Comparison of ENCODE assay signal across 1 cellular context in genomic region chr10:17655567-17656146, GRCh38.
TF ChIP-seq lines count a peak whose summit lies in the region.

No MANE protein-coding gene starts in this region.

TF ChIP-seq in GM12878, 131 proteins besides CTCF, POLR2A, EP300 and RAD21 (continued from another document):
- TF ChIP-seq, protein P1, sequence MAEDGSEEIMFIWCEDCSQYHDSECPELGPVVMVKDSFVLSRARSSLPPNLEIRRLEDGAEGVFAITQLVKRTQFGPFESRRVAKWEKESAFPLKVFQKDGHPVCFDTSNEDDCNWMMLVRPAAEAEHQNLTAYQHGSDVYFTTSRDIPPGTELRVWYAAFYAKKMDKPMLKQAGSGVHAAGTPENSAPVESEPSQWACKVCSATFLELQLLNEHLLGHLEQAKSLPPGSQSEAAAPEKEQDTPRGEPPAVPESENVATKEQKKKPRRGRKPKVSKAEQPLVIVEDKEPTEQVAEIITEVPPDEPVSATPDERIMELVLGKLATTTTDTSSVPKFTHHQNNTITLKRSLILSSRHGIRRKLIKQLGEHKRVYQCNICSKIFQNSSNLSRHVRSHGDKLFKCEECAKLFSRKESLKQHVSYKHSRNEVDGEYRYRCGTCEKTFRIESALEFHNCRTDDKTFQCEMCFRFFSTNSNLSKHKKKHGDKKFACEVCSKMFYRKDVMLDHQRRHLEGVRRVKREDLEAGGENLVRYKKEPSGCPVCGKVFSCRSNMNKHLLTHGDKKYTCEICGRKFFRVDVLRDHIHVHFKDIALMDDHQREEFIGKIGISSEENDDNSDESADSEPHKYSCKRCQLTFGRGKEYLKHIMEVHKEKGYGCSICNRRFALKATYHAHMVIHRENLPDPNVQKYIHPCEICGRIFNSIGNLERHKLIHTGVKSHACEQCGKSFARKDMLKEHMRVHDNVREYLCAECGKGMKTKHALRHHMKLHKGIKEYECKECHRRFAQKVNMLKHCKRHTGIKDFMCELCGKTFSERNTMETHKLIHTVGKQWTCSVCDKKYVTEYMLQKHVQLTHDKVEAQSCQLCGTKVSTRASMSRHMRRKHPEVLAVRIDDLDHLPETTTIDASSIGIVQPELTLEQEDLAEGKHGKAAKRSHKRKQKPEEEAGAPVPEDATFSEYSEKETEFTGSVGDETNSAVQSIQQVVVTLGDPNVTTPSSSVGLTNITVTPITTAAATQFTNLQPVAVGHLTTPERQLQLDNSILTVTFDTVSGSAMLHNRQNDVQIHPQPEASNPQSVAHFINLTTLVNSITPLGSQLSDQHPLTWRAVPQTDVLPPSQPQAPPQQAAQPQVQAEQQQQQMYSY (CRISPR knock-in tag; IDR thresholded peaks at IDR 0.05) = no peak
- TF ChIP-seq EZH2 (IDR thresholded peaks at IDR 0.05; ENCODE audit: borderline replicate concordance, control insufficient read depth, low read depth, low read length) = no peak
- TF ChIP-seq ZNF622 (IDR thresholded peaks at IDR 0.05) = no peak
- TF ChIP-seq ZNF384 (IDR thresholded peaks at IDR 0.05; ENCODE audit: borderline replicate concordance, low read depth, low read length) = no peak
- TF ChIP-seq, protein P2, sequence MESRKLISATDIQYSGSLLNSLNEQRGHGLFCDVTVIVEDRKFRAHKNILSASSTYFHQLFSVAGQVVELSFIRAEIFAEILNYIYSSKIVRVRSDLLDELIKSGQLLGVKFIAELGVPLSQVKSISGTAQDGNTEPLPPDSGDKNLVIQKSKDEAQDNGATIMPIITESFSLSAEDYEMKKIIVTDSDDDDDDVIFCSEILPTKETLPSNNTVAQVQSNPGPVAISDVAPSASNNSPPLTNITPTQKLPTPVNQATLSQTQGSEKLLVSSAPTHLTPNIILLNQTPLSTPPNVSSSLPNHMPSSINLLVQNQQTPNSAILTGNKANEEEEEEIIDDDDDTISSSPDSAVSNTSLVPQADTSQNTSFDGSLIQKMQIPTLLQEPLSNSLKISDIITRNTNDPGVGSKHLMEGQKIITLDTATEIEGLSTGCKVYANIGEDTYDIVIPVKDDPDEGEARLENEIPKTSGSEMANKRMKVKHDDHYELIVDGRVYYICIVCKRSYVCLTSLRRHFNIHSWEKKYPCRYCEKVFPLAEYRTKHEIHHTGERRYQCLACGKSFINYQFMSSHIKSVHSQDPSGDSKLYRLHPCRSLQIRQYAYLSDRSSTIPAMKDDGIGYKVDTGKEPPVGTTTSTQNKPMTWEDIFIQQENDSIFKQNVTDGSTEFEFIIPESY (IDR thresholded peaks at IDR 0.05) = no peak
- no peak for TF ChIP-seq STAT3 (IDR thresholded peaks at IDR 0.05; ENCODE audit: low read depth, low read length)
- TF ChIP-seq POU2F2 (IDR thresholded peaks at IDR 0.05; ENCODE audit: borderline replicate concordance, low read depth, low read length) = no peak
- 0 out of 4 replicates have a peak, but pooled peaks of 1 of the 2 experiments have one; percentile 33 for TF ChIP-seq CEBPB (IDR thresholded peaks at IDR 0.05; ENCODE audit: borderline replicate concordance in 1 of 2, low read depth in 2 of 2, low read length in 2 of 2)
- TF ChIP-seq DPF2 (IDR thresholded peaks at IDR 0.05) = peak; percentile 79
- TF ChIP-seq SIX5 (IDR thresholded peaks at IDR 0.05; ENCODE audit: low read depth, low read length, severe bottlenecking) = no peak
- peak; percentile 67; the same call in 1 of the 2 replicates for TF ChIP-seq YY1 (IDR thresholded peaks at IDR 0.05; ENCODE audit: low read depth, low read length)
- TF ChIP-seq SMARCA5 (IDR thresholded peaks at IDR 0.05) = peak; percentile 56; the same call in 1 of the 2 replicates
- TF ChIP-seq NRF1 (conservative IDR thresholded peaks at IDR 0.05; ENCODE audit: low read depth, low read length) = no peak
- no peak for TF ChIP-seq RELA (IDR thresholded peaks at IDR 0.05; ENCODE audit: borderline replicate concordance, partially characterized antibody)
- no peak for TF ChIP-seq SMAD1 (IDR thresholded peaks at IDR 0.05; ENCODE audit: low read depth, partially characterized antibody)
- peak in 1 of 2 experiments; percentile 55; a peak in 1 of 4 replicates for TF ChIP-seq IKZF2 (IDR thresholded peaks at IDR 0.05)
- TF ChIP-seq STAT1 (conservative IDR thresholded peaks at IDR 0.05) = no peak
- no peak for TF ChIP-seq REST (IDR thresholded peaks at IDR 0.05; ENCODE audit: low read depth, low read length)
- no peak for TF ChIP-seq RB1 (IDR thresholded peaks at IDR 0.05; ENCODE audit: borderline replicate concordance)
- no peak for TF ChIP-seq TCF12 (IDR thresholded peaks at IDR 0.05; ENCODE audit: low read depth, low read length)
- TF ChIP-seq ETV6 (conservative IDR thresholded peaks at IDR 0.05 in 1 of 2, IDR thresholded peaks at IDR 0.05 in 1 of 2; ENCODE audit: borderline replicate concordance in 1 of 2, low read depth in 1 of 2) = peak in 1 of 2 experiments; percentile 95; a peak in 2 of 4 replicates
- TF ChIP-seq, protein P3, sequence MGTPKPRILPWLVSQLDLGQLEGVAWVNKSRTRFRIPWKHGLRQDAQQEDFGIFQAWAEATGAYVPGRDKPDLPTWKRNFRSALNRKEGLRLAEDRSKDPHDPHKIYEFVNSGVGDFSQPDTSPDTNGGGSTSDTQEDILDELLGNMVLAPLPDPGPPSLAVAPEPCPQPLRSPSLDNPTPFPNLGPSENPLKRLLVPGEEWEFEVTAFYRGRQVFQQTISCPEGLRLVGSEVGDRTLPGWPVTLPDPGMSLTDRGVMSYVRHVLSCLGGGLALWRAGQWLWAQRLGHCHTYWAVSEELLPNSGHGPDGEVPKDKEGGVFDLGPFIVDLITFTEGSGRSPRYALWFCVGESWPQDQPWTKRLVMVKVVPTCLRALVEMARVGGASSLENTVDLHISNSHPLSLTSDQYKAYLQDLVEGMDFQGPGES (IDR thresholded peaks at IDR 0.05) = no peak
- TF ChIP-seq NR2F1 (conservative IDR thresholded peaks at IDR 0.05) = no peak
- no peak for TF ChIP-seq SPI1 (IDR thresholded peaks at IDR 0.05; ENCODE audit: borderline replicate concordance, insufficient read depth, low read depth, low read length)
- TF ChIP-seq RAD51 (IDR thresholded peaks at IDR 0.05) = no peak
- TF ChIP-seq SIN3A (IDR thresholded peaks at IDR 0.05; ENCODE audit: low read depth, low read length) = no peak
- no peak for TF ChIP-seq FOS (IDR thresholded peaks at IDR 0.05; ENCODE audit: borderline replicate concordance, extremely low read depth, insufficient read length)
- no peak for TF ChIP-seq TBL1XR1 (IDR thresholded peaks at IDR 0.05; ENCODE audit: low read depth, low read length)
- TF ChIP-seq SKIL (IDR thresholded peaks at IDR 0.05; ENCODE audit: low read depth, poor library complexity, severe bottlenecking) = no peak
